Comparison of ENCODE assay signal across 1 cellular context in the genomic region with DNA sequence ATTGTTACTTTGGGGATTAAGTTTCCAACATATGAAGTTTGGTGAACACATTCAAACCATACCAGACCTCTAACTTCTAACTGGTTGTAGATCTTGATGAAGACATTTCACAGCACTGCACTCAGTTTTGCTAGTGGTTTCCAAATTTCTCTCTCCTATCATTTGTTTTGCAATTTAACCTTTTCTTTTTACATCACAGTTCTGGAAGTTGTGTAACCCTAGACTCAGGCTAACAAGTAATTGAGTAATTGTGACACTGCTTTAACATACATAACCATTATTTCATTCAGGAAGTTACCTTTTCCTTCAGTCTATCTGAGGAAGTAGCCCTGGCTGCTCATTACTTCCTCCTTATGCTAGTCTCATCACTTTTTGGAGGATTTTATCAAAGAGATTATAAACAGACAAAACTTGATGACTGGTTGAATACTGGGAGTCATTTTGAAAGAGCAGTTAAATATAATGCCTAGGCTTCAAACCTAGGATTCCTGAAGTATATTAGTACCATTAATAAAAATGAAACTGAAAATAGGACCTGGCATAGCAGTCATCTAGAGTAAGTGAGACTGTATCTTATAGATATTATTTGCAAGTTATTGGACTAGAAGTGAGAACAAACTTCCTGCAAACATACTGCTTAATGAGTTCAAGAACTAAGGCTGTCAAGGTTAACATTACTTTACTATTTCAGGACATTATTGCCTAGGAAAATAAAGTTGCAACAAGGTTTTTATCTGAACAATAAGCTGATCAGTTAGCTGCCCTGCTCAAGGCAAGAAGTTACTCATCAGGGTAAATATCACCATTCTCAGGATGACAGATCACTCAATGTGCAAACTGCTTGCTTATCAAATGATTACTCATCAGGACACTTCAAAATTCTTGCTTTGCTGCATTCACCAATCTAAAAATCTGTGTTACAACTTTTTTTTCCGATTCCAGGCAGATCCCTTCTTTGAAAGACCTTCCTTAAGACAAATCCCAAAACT.
TF ChIP-seq lines count a peak whose summit lies in the region.

No MANE protein-coding gene starts in this region.

TF ChIP-seq in K562, 482 proteins besides CTCF, POLR2A, EP300 and RAD21 (continued from another document):
- TF ChIP-seq, protein P1, sequence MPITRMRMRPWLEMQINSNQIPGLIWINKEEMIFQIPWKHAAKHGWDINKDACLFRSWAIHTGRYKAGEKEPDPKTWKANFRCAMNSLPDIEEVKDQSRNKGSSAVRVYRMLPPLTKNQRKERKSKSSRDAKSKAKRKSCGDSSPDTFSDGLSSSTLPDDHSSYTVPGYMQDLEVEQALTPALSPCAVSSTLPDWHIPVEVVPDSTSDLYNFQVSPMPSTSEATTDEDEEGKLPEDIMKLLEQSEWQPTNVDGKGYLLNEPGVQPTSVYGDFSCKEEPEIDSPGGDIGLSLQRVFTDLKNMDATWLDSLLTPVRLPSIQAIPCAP (CRISPR knock-in tag; IDR thresholded peaks at IDR 0.05; ENCODE audit: borderline replicate concordance): no peak
- TF ChIP-seq, protein P2, sequence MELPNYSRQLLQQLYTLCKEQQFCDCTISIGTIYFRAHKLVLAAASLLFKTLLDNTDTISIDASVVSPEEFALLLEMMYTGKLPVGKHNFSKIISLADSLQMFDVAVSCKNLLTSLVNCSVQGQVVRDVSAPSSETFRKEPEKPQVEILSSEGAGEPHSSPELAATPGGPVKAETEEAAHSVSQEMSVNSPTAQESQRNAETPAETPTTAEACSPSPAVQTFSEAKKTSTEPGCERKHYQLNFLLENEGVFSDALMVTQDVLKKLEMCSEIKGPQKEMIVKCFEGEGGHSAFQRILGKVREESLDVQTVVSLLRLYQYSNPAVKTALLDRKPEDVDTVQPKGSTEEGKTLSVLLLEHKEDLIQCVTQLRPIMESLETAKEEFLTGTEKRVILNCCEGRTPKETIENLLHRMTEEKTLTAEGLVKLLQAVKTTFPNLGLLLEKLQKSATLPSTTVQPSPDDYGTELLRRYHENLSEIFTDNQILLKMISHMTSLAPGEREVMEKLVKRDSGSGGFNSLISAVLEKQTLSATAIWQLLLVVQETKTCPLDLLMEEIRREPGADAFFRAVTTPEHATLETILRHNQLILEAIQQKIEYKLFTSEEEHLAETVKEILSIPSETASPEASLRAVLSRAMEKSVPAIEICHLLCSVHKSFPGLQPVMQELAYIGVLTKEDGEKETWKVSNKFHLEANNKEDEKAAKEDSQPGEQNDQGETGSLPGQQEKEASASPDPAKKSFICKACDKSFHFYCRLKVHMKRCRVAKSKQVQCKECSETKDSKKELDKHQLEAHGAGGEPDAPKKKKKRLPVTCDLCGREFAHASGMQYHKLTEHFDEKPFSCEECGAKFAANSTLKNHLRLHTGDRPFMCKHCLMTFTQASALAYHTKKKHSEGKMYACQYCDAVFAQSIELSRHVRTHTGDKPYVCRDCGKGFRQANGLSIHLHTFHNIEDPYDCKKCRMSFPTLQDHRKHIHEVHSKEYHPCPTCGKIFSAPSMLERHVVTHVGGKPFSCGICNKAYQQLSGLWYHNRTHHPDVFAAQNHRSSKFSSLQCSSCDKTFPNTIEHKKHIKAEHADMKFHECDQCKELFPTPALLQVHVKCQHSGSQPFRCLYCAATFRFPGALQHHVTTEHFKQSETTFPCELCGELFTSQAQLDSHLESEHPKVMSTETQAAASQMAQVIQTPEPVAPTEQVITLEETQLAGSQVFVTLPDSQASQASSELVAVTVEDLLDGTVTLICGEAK (IDR thresholded peaks at IDR 0.05): peak; percentile 54; the same call in 1 of the 2 replicates
- TF ChIP-seq, protein P2 (CRISPR knock-in tag; IDR thresholded peaks at IDR 0.05): no peak
- TF ChIP-seq MCM5 (IDR thresholded peaks at IDR 0.05; ENCODE audit: low read depth): no peak
